ENCODE assay signal across 27 cellular contexts in genomic region chr6:97885230-97885772, GRCh38.
"Had no signal": no experiment of that assay in that cellular context is flagged by ENCODE, and none has a peak within 500 bp of the region (broad histone marks: within the 10 kb centered on the region; RNA-seq: fewer than 3 reads in every experiment).

No MANE protein-coding gene starts in this region.

- H3K27me3 ChIP-seq: breast epithelium, colonic mucosa, dorsolateral prefrontal cortex, left lung, stomach, suprapubic skin, transverse colon had no signal

- H3K36me3 ChIP-seq: breast epithelium, colonic mucosa, left lung, stomach, suprapubic skin, transverse colon had no signal

- H3K4me3 Mint-ChIP-seq: activated B cell treated with CpG ODN at 0.5 μM for 24 hours; activated CD4-positive, alpha-beta T cell treated with anti-CD3 and anti-CD28 coated beads for 36 hours; activated naive CD8-positive, alpha-beta T cell treated with anti-CD3 and anti-CD28 coated beads for 36 hours; activated T-cell treated with anti-CD3 and anti-CD28 coated beads, Interleukin-2, amount 50 U/mL, for 4 hours; effector memory CD8-positive, alpha-beta T cell; naive thymus-derived CD8-positive, alpha-beta T cell; stimulated activated memory B cell treated with anti-CD40 and anti-IgM and Interleukin-4, amounts not matched to agents 10 μg/mL and 1 μg/mL and 100 μg/mL, for 72 hours had no signal

- H3K4me1 Mint-ChIP-seq: activated B cell treated with CpG ODN at 0.5 μM for 24 hours; activated CD4-positive, alpha-beta T cell treated with anti-CD3 and anti-CD28 coated beads for 36 hours; activated naive CD8-positive, alpha-beta T cell treated with anti-CD3 and anti-CD28 coated beads for 36 hours; naive thymus-derived CD8-positive, alpha-beta T cell; stimulated activated memory B cell treated with anti-CD40 and anti-IgM and Interleukin-4, amounts not matched to agents 10 μg/mL and 1 μg/mL and 100 μg/mL, for 72 hours had no signal

- H3K9me3 ChIP-seq: breast epithelium, colonic mucosa, left lung, stomach, suprapubic skin, transverse colon had no signal

- H3K36me3 Mint-ChIP-seq: activated naive CD8-positive, alpha-beta T cell treated with anti-CD3 and anti-CD28 coated beads for 36 hours; naive thymus-derived CD8-positive, alpha-beta T cell; stimulated activated memory B cell treated with anti-CD40 and anti-IgM and Interleukin-4, amounts not matched to agents 10 μg/mL and 1 μg/mL and 100 μg/mL, for 72 hours had no signal

- H3K27me3 Mint-ChIP-seq: activated B cell treated with CpG ODN at 0.5 μM for 24 hours; activated CD4-positive, alpha-beta T cell treated with anti-CD3 and anti-CD28 coated beads for 36 hours; activated naive CD8-positive, alpha-beta T cell treated with anti-CD3 and anti-CD28 coated beads for 36 hours; effector memory CD8-positive, alpha-beta T cell; naive thymus-derived CD8-positive, alpha-beta T cell; stimulated activated memory B cell treated with anti-CD40 and anti-IgM and Interleukin-4, amounts not matched to agents 10 μg/mL and 1 μg/mL and 100 μg/mL, for 72 hours had no signal

- H3K4me3 ChIP-seq: breast epithelium, colonic mucosa, dorsolateral prefrontal cortex, left lung, lung, stomach, suprapubic skin, transverse colon had no signal

- H3K27ac Mint-ChIP-seq: activated B cell treated with CpG ODN at 0.5 μM for 24 hours; activated CD4-positive, alpha-beta T cell treated with anti-CD3 and anti-CD28 coated beads for 36 hours; activated naive CD8-positive, alpha-beta T cell treated with anti-CD3 and anti-CD28 coated beads for 36 hours; activated T-helper 2 cell treated with anti-CD3 and anti-CD28 coated beads, Interferon-gamma antibody, Interleukin-2, Interleukin-4, amounts not matched to agents 10 μg/mL and 5 μg/mL and 100 μg/mL, durations not matched to agents 14 hours and 24 hours and 36 hours; effector memory CD8-positive, alpha-beta T cell; stimulated activated memory B cell treated with anti-CD40 and anti-IgM and Interleukin-4, amounts not matched to agents 10 μg/mL and 1 μg/mL and 100 μg/mL, for 72 hours had no signal

- ATAC-seq: activated CD4-positive, alpha-beta T cell treated with anti-CD3 and anti-CD28 coated beads for 36 hours; activated T-cell treated with anti-CD3 and anti-CD28 coated beads, Interleukin-2, amount 50 U/mL, for 4 hours; effector memory CD8-positive, alpha-beta T cell; esophagus mucosa; left lung; naive thymus-derived CD8-positive, alpha-beta T cell; sciatic nerve; stimulated activated memory B cell treated with anti-CD40 and anti-IgM and Interleukin-4, amounts not matched to agents 10 μg/mL and 1 μg/mL and 100 μg/mL, for 72 hours had no signal

- H3K9me3 Mint-ChIP-seq: activated B cell treated with CpG ODN at 0.5 μM for 24 hours; activated naive CD8-positive, alpha-beta T cell treated with anti-CD3 and anti-CD28 coated beads for 36 hours; activated T-cell treated with anti-CD3 and anti-CD28 coated beads, Interleukin-2, amount 50 U/mL, for 4 hours; activated T-helper 2 cell treated with anti-CD3 and anti-CD28 coated beads, Interferon-gamma antibody, Interleukin-2, Interleukin-4, amounts not matched to agents 10 μg/mL and 5 μg/mL and 100 μg/mL, durations not matched to agents 14 hours and 24 hours and 36 hours; stimulated activated memory B cell treated with anti-CD40 and anti-IgM and Interleukin-4, amounts not matched to agents 10 μg/mL and 1 μg/mL and 100 μg/mL, for 72 hours had no signal

- H3K4me1 ChIP-seq: breast epithelium, colonic mucosa, left lung, stomach, suprapubic skin, transverse colon had no signal

- DNase-seq: activated B cell treated with CpG ODN at 0.5 μM for 24 hours; activated CD4-positive, alpha-beta T cell treated with anti-CD3 and anti-CD28 coated beads for 36 hours; activated CD4-positive, alpha-beta T cell treated with anti-CD3 and anti-CD28 coated beads, Interleukin-2, amount 50 U/mL, for 4 hours; activated CD8-positive, alpha-beta memory T cell treated with anti-CD3 and anti-CD28 coated beads for 24 hours; activated CD8-positive, alpha-beta memory T cell treated with anti-CD3 and anti-CD28 coated beads, Interleukin-2, amount 50 U/mL, for 48 hours; activated naive CD4-positive, alpha-beta T cell treated with Interleukin-2 at 50 U/mL for 16 hours; activated naive CD8-positive, alpha-beta T cell treated with anti-CD3 and anti-CD28 coated beads for 36 hours; activated T-cell treated with anti-CD3 and anti-CD28 coated beads, Interleukin-2, amount 50 U/mL, for 4 hours; colonic mucosa; dorsolateral prefrontal cortex; effector memory CD8-positive, alpha-beta T cell; foreskin melanocyte; left lung; naive thymus-derived CD8-positive, alpha-beta T cell; nucleus accumbens; small intestine; stimulated activated CD4-positive, alpha-beta T cell treated with anti-CD3 and anti-CD28 coated beads, Interleukin-15, amount 100 ng/mL, for 24 hours; stomach; T1000; transverse colon had no signal

- H3K27ac ChIP-seq: breast epithelium, colonic mucosa, dorsolateral prefrontal cortex, left lung, stomach, suprapubic skin, transverse colon had no signal
